27 cellular contexts compared by ENCODE assay signal in genomic region chr10:33187427-33187999, GRCh38.
DNase-seq lines count a peak whose midpoint lies in the region; ATAC-seq and TF ChIP-seq lines count a peak whose summit lies in the region.
"Had no signal": no experiment of that assay in that cellular context is flagged by ENCODE, and none has a peak within 500 bp of the region (broad histone marks: within the 10 kb centered on the region; RNA-seq: fewer than 3 reads in every experiment).

No MANE protein-coding gene starts in this region.

- no peak overlapping the region for H3K4me2 ChIP-seq in mesendoderm (ENCODE audit: low read length)
- H3K4me2 ChIP-seq in OCI-LY7 (ENCODE audit: low read length), result no peak overlapping the region
- H3K4me2 ChIP-seq: PC-9 had no signal

- H3K79me1 ChIP-seq in mesendoderm (ENCODE audit: low read length), result no peaks in the 10 kb centered on the region

- WGBS in mesendoderm (ENCODE audit: extremely low coverage, insufficient coverage, low lambda C conversion rate), result no CpG with 5 or more reads among the region's 9 CpGs

- no peak overlapping the region for H3K56ac ChIP-seq in mesendoderm (ENCODE audit: low read length)

- no peak overlapping the region for H4K8ac ChIP-seq in mesendoderm (ENCODE audit: low read depth, low read length)

- no peak overlapping the region for H2BK5ac ChIP-seq in mesendoderm (ENCODE audit: low read length)

- POLR2A ChIA-PET in OCI-LY7 (lab: Charles Lee), result interaction anchor here (0.5 to 0.9 kb wide), 3 partner anchors 18 to 1059 kb away, joined by 3 read pairs; no protein-coding TSS in a partner anchor

- H2BK120ac ChIP-seq in mesendoderm (ENCODE audit: low read depth, low read length), result no peak overlapping the region

- peaks cover 6% of the 10 kb centered on the region for H3K4me1 ChIP-seq in mesendoderm (ENCODE audit: control insufficient read depth, low read depth, low read length)
- H3K4me1 ChIP-seq in OCI-LY7 (ENCODE audit: insufficient read depth, low read length, poor library complexity, severe bottlenecking), result no peaks in the 10 kb centered on the region
- H3K4me1 ChIP-seq: ascending aorta, lower lobe of right lung, transverse colon had no signal

- H2AK5ac ChIP-seq in mesendoderm (ENCODE audit: low read length), result no peak overlapping the region

- no peak overlapping the region for H3K18ac ChIP-seq in mesendoderm (ENCODE audit: low read length)

- TF ChIP-seq CTCF in coronary artery (IDR thresholded peaks at IDR 0.05) (no peak), OCI-LY7 (conservative IDR thresholded peaks at IDR 0.05; ENCODE audit: low read length) (no peak)

- no peaks in the 10 kb centered on the region for H3K9me3 ChIP-seq in OCI-LY7 (ENCODE audit: low read length)
- H3K9me3 ChIP-seq: ascending aorta, gastroesophageal sphincter, lower lobe of right lung, transverse colon had no signal

- CTCF ChIA-PET in OCI-LY7 (lab: Charles Lee; ENCODE audit: unreplicated experiment), result interaction anchor here (0.6 kb wide), 1 partner anchor 1481 kb away, joined by 3 read pairs; no protein-coding TSS in a partner anchor

- in situ Hi-C loops in G401 (cut with HindIII; ENCODE audit: low sequenced_read_pairs), result no loop called here

- peak; percentile 7 to 37 (median 7) for DNase-seq in NCI-H1417 (lab: John Stamatoyannopoulos, UW)
- no peak for DNase-seq in NCI-H1417 treated with DMSO at 0.1 percent for 48 hours (lab: John Stamatoyannopoulos, UW)
- DNase-seq in NCI-H146 (lab: John Stamatoyannopoulos, UW), result peak; percentile 78
- DNase-seq in coronary artery (ENCODE audit: low spot score), result peak; percentile 22
- peak; percentile 69 for DNase-seq in mesendoderm
- no peak for DNase-seq in G401 (ENCODE audit: low spot score)
- no peak for DNase-seq in OCI-LY7 (ENCODE audit: low spot score)
- DNase-seq in left ventricle myocardium superior, result no peak
- DNase-seq: activated CD4-positive, alpha-beta T cell treated with anti-CD3 and anti-CD28 coated beads for 36 hours; activated CD8-positive, alpha-beta memory T cell treated with anti-CD3 and anti-CD28 coated beads for 24 hours; activated effector memory CD4-positive, alpha-beta T cell treated with anti-CD3 and anti-CD28 coated beads, Interleukin-2, amount 50 U/mL, for 16 hours; activated naive CD8-positive, alpha-beta T cell treated with anti-CD3 and anti-CD28 coated beads for 36 hours; AML-193; caudate nucleus; CD8-positive, alpha-beta T cell; DND-41; KG1; lower lobe of right lung; MM.1S; NCI-H1694; PC-9; right cardiac atrium; Right ventricle myocardium superior; stimulated activated CD4-positive, alpha-beta T cell treated with anti-CD3 and anti-CD28 coated beads, Interleukin-2, amount 100 ng/mL, for 24 hours; transverse colon had no signal

- H4K20me1 ChIP-seq in OCI-LY7 (ENCODE audit: insufficient read depth, low read length), result no peaks in the 10 kb centered on the region

- H3K23ac ChIP-seq in mesendoderm (ENCODE audit: low read length), result no peak overlapping the region

- H3K9ac ChIP-seq in mesendoderm (ENCODE audit: low read length), result no peak overlapping the region

- H3K27ac ChIP-seq in coronary artery (no peak overlapping the region), mesendoderm (ENCODE audit: low read depth, low read length) (no peak overlapping the region), OCI-LY7 (ENCODE audit: low read depth, low read length, poor library complexity, severe bottlenecking) (no peak overlapping the region)
- H3K27ac ChIP-seq: ascending aorta, gastroesophageal sphincter, lower lobe of right lung, PC-9, transverse colon had no signal

- H3K9me2 ChIP-seq in OCI-LY7 (ENCODE audit: insufficient read depth, low read length), result no peaks in the 10 kb centered on the region

- ATAC-seq in left ventricle myocardium superior, result no peak
- ATAC-seq: activated CD4-positive, alpha-beta T cell treated with anti-CD3 and anti-CD28 coated beads for 36 hours; CD8-positive, alpha-beta T cell; gastroesophageal sphincter; lower lobe of right lung; right cardiac atrium had no signal

- BruUV-seq in OCI-LY7 (replicated peaks; lab: Mats Ljungman, UMichigan), result no TSS peak

- H3K4me3 ChIP-seq in coronary artery, result no peak overlapping the region
- H3K4me3 ChIP-seq in mesendoderm (ENCODE audit: low read length), result no peak overlapping the region
- H3K4me3 ChIP-seq in OCI-LY7 (ENCODE audit: low read depth, low read length, poor library complexity, severe bottlenecking), result no peak overlapping the region
- H3K4me3 ChIP-seq: ascending aorta, gastroesophageal sphincter, lower lobe of right lung, PC-9, transverse colon had no signal

- H2BK15ac ChIP-seq in mesendoderm (replicated peaks; ENCODE audit: low read depth), result no peak overlapping the region

- H3K36me3 ChIP-seq in mesendoderm (ENCODE audit: control insufficient read depth, insufficient read depth, low read length) (no peaks in the 10 kb centered on the region), OCI-LY7 (ENCODE audit: insufficient read depth, low read length) (no peaks in the 10 kb centered on the region)
- H3K36me3 ChIP-seq: transverse colon had no signal

- H4K5ac ChIP-seq in mesendoderm (ENCODE audit: low read length), result no peak overlapping the region

- H3K79me2 ChIP-seq in mesendoderm (ENCODE audit: control insufficient read depth, insufficient read depth, low read length) (no peaks in the 10 kb centered on the region), OCI-LY7 (ENCODE audit: insufficient read depth, low read depth, low read length) (no peaks in the 10 kb centered on the region)

- no peak overlapping the region for H2AFZ ChIP-seq in OCI-LY7 (ENCODE audit: low read length)
- H2AFZ ChIP-seq: PC-9 had no signal

- H3K27me3 ChIP-seq in mesendoderm (ENCODE audit: insufficient read depth, low read length, poor library complexity), result no peaks in the 10 kb centered on the region
- H3K27me3 ChIP-seq: ascending aorta, gastroesophageal sphincter, transverse colon had no signal

- H3K4ac ChIP-seq in mesendoderm (ENCODE audit: low read depth, low read length), result no peak overlapping the region

- intact Hi-C loops in OCI-LY7 (cut with micrococcal nuclease; ENCODE audit: unreplicated experiment), result no loop called here
- intact Hi-C loops in left ventricle myocardium superior (cut with micrococcal nuclease), result no loop called here

Comparison
In these comparisons a context has a peak if more than half of its experiments do, and no peak if none do; other contexts are left out.
1. DNase-seq: peak in NCI-H1417 (3 of 3), NCI-H146 (single experiment), coronary artery (single experiment) and mesendoderm (single experiment); none in NCI-H1417 treated with DMSO at 0.1 percent for 48 hours (single experiment), G401 (single experiment), OCI-LY7 (single experiment) and left ventricle myocardium superior (single experiment).